Comparison of ENCODE assay signal across 8 cellular contexts in genomic region chr11:45848654-45849081, GRCh38. TPM values are rescaled to one million over a fixed set of nuclear protein-coding genes. Genes with fewer than 3 reads are reported as not detected.
DNase-seq lines count a peak whose midpoint lies in the region; ATAC-seq and TF ChIP-seq lines count a peak whose summit lies in the region.

No MANE protein-coding gene starts in this region.

- no peak for ATAC-seq in gastrocnemius medialis
- ATAC-seq in GM19035 (IDR thresholded peaks at IDR 0.05; ENCODE audit: unreplicated experiment), result no peak
- ATAC-seq in HG03039 (IDR thresholded peaks at IDR 0.05; ENCODE audit: unreplicated experiment), result no peak

- H3K4me3 ChIP-seq in SJSA1 (peak overlapping the region; percentile 82), fibroblast of villous mesenchyme (ENCODE audit: low read depth, low read length) (peak overlapping the region; percentile 92), gastrocnemius medialis (peak overlapping the region; percentile 88 to 97 (median 95))

- no peak for TF ChIP-seq POLR2A in gastrocnemius medialis (IDR thresholded peaks at IDR 0.05)

- intact Hi-C loops in gastrocnemius medialis (cut with DNase I; ENCODE audit: low total_unique reads), result loop anchor here (5.0 to 10.0 kb wide), 3 partner anchors 116 to 181 kb away; partner anchors contain the start of gene CHST1

- TF ChIP-seq CTCF in fibroblast of villous mesenchyme (IDR thresholded peaks at IDR 0.05; ENCODE audit: insufficient read depth, low read depth, low read length) (no peak), gastrocnemius medialis (IDR thresholded peaks at IDR 0.05 in 4 of 5, conservative IDR thresholded peaks at IDR 0.05 in 1 of 5) (no peak)

- no peaks in the 10 kb centered on the region for H3K9me3 ChIP-seq in ES-I3 (ENCODE audit: control insufficient read depth, insufficient read depth, low read length)
- H3K9me3 ChIP-seq in SJSA1 (replicated peaks), result no peaks in the 10 kb centered on the region
- no peaks in the 10 kb centered on the region for H3K9me3 ChIP-seq in gastrocnemius medialis

- no peaks in the 10 kb centered on the region for H3K4me1 ChIP-seq in ES-I3 (ENCODE audit: insufficient read depth, low read length)
- peaks cover 12% of the 10 kb centered on the region for H3K4me1 ChIP-seq in SJSA1 (replicated peaks)
- H3K4me1 ChIP-seq in gastrocnemius medialis, result peaks cover 64% of the 10 kb centered on the region in 2 donors

- DNase-seq in SJSA1 (ENCODE audit: low read depth in 1 of 2, low spot score in 2 of 2) (no peak), fibroblast of villous mesenchyme (ENCODE audit: low read depth) (no peak), gastrocnemius medialis (no peak), HPDE6-E6E7 (ENCODE audit: extremely low spot score) (no peak)
- DNase-seq in stimulated activated CD4-positive, alpha-beta T cell treated with anti-CD3 and anti-CD28 coated beads, Interleukin-15, amount 100 ng/mL, for 24 hours, result no peak

- in situ Hi-C loops in gastrocnemius medialis (cut with MboI; ENCODE audit: low sequenced_read_pairs in 4 of 4), result loop anchor here in 2 of 4 donors (5.0 to 10.0 kb wide), 2 partner anchors 66 to 69 kb away; partner anchors contain the start of gene PEX16 (in 2 of the 2)

- H3K9ac ChIP-seq in ES-I3 (ENCODE audit: low read depth, low read length), result peak overlapping the region; percentile 78; the same call in 1 of the 2 replicates

- H3K27ac ChIP-seq in SJSA1 (no peak overlapping the region), gastrocnemius medialis (peak overlapping the region; percentile 98 to 99 (median 99))

- no peaks in the 10 kb centered on the region for H3K36me3 ChIP-seq in ES-I3 (ENCODE audit: insufficient read depth, low read length)
- H3K36me3 ChIP-seq in SJSA1, result peaks cover 10% of the 10 kb centered on the region
- H3K36me3 ChIP-seq in gastrocnemius medialis, result no peaks in the 10 kb centered on the region

- H3K27me3 ChIP-seq in SJSA1 (replicated peaks) (no peaks in the 10 kb centered on the region), gastrocnemius medialis (no peaks in the 10 kb centered on the region)

RNA-seq across cellular contexts. Expression of gene CRY2, which starts 1.4 kb away (rescaled TPM):
- 16.1 and 17.3 TPM in 2 replicates for total RNA-seq in SJSA1 (2014; rRNA removed; shearing (Covaris generic))
- total RNA-seq in fibroblast of villous mesenchyme (14.5 and 14.7 TPM in 2 replicates), gastrocnemius medialis (10 to 100 TPM; 36.4 to 85.9 (median 37.9) TPM)

RNA-seq across cellular contexts. Expression of gene MAPK8IP1, which starts 36.8 kb away (rescaled TPM):
- total RNA-seq in SJSA1 (2014; rRNA removed; shearing (Covaris generic)), result 2.6 and 4.3 TPM in 2 replicates
- total RNA-seq in fibroblast of villous mesenchyme (6.5 and 6.8 TPM in 2 replicates), gastrocnemius medialis (1 to 10 TPM; 1.4 to 4.0 (median 1.9) TPM)

RNA-seq across cellular contexts. Expression of gene SLC35C1, which starts 43.7 kb away (rescaled TPM):
- 11.5 and 11.8 TPM in 2 replicates for total RNA-seq in SJSA1 (2014; rRNA removed; shearing (Covaris generic))
- total RNA-seq in fibroblast of villous mesenchyme (14.2 and 14.5 TPM in 2 replicates), gastrocnemius medialis (10 to 100 TPM in 1 of 4 donors, 1 to 10 TPM in 3; 4.8 to 11.7 (median 7.8) TPM)

RNA-seq across cellular contexts. Expression of gene FREY1, which starts 58.4 kb away (rescaled TPM):
- total RNA-seq in SJSA1 (2014; rRNA removed; shearing (Covaris generic)), result 0.21 TPM in 1 of 2 replicates, not detected in the other
- total RNA-seq in fibroblast of villous mesenchyme (0.43 and 0.64 TPM in 2 replicates), gastrocnemius medialis (not detected)
